8 cellular contexts compared by ENCODE assay signal in genomic region chr1:8423702-8424538, GRCh38.
DNase-seq lines count a peak whose midpoint lies in the region; ATAC-seq lines count a peak whose summit lies in the region.

No MANE protein-coding gene starts in this region.

- H3K27ac Mint-ChIP-seq in activated naive CD4-positive, alpha-beta T cell treated with anti-CD3 and anti-CD28 coated beads, Interleukin-2, amount 50 U/mL, for 72 hours: peak overlapping the region; percentile 93 to 99

- peak; percentile 71 to 72 for ATAC-seq in activated naive CD4-positive, alpha-beta T cell treated with anti-CD3 and anti-CD28 coated beads, Interleukin-2, amount 50 U/mL, for 72 hours
- peak; percentile 47 for ATAC-seq in Right ventricle myocardium superior (ENCODE audit: poor library complexity)
- no peak for ATAC-seq in GM21825 (IDR thresholded peaks at IDR 0.05; ENCODE audit: unreplicated experiment)

- H3K9me3 Mint-ChIP-seq in activated naive CD4-positive, alpha-beta T cell treated with anti-CD3 and anti-CD28 coated beads, Interleukin-2, amount 50 U/mL, for 72 hours: peaks cover 0 to 5% of the 10 kb centered on the region in 2 donors

- peaks cover 7 to 33% of the 10 kb centered on the region in 2 donors for H3K36me3 Mint-ChIP-seq in activated naive CD4-positive, alpha-beta T cell treated with anti-CD3 and anti-CD28 coated beads, Interleukin-2, amount 50 U/mL, for 72 hours

- in situ Hi-C loops in SK-MEL-5 (cut with HindIII; ENCODE audit: low pct_unique_long_range_greater_than_20kb, low sequenced_read_pairs): no loop called here

- intact Hi-C loops in Right ventricle myocardium superior (cut with DNase I): loop anchor here (5.0 kb wide), 1 partner anchor 103 kb away; no protein-coding TSS in a partner anchor
- intact Hi-C loops in posterior vena cava (cut with DNase I): no loop called here

- DNase-seq in DMS53 treated with DMSO at 0.1 percent for 48 hours (lab: John Stamatoyannopoulos, UW; ENCODE audit: unreplicated experiment) (peak; percentile 40), HPDE6-E6E7 (ENCODE audit: extremely low spot score) (peak; percentile 22), SK-MEL-5 (ENCODE audit: low read depth, low spot score) (peak; percentile 53), Right ventricle myocardium superior (peak; percentile 71), posterior vena cava (ENCODE audit: low spot score) (peak; percentile 84), NOMO-1 treated with dmso at 0.1 percent for 144 hours (lab: John Stamatoyannopoulos, UW; ENCODE audit: unreplicated experiment) (no peak)
- DNase-seq in activated naive CD4-positive, alpha-beta T cell treated with anti-CD3 and anti-CD28 coated beads, Interleukin-2, amount 50 U/mL, for 72 hours (ENCODE audit: low spot score in 2 of 2): peak; percentile 66 to 72
